Comparison of ENCODE assay signal across 8 cellular contexts in genomic region chr16:87463722-87464690, GRCh38. TPM values are rescaled to one million over a fixed set of nuclear protein-coding genes. Genes with fewer than 3 reads are reported as not detected.
DNase-seq lines count a peak whose midpoint lies in the region; ATAC-seq lines count a peak whose summit lies in the region.

No MANE protein-coding gene starts in this region.

- H3K27ac Mint-ChIP-seq in activated naive CD4-positive, alpha-beta T cell treated with anti-CD3 and anti-CD28 coated beads, Interleukin-2, amount 50 U/mL, for 24 hours = peak overlapping the region; percentile 94

- no peaks in the 10 kb centered on the region for H3K9me3 Mint-ChIP-seq in activated naive CD4-positive, alpha-beta T cell treated with anti-CD3 and anti-CD28 coated beads, Interleukin-2, amount 50 U/mL, for 24 hours

- H3K36me3 Mint-ChIP-seq in activated naive CD4-positive, alpha-beta T cell treated with anti-CD3 and anti-CD28 coated beads, Interleukin-2, amount 50 U/mL, for 24 hours = no peaks in the 10 kb centered on the region

- H3K27me3 Mint-ChIP-seq in activated naive CD4-positive, alpha-beta T cell treated with anti-CD3 and anti-CD28 coated beads, Interleukin-2, amount 50 U/mL, for 24 hours = no peaks in the 10 kb centered on the region

- peak; percentile 53 for ATAC-seq in left ventricle myocardium superior
- no peak for ATAC-seq in GM21786 (IDR thresholded peaks at IDR 0.05; ENCODE audit: unreplicated experiment)

- DNase-seq in EH (ENCODE audit: low read depth) (peak; percentile 85), NAMALWA (ENCODE audit: low spot score) (peak; percentile 42), left ventricle myocardium superior (no peak), amniotic stem cell (lab: John Stamatoyannopoulos, UW) (no peak), NCI-H146 treated with DMSO at 0.1 percent for 48 hours (lab: John Stamatoyannopoulos, UW; ENCODE audit: unreplicated experiment) (no peak)
- DNase-seq in stimulated activated CD4-positive, alpha-beta T cell treated with anti-CD3 and anti-CD28 coated beads, Interleukin-12 subunit alpha, Interleukin-12 subunit beta, amount 100 ng/mL, for 4 hours = peak; percentile 30

- intact Hi-C loops in left ventricle myocardium superior (cut with micrococcal nuclease) = no loop called here

- peaks cover 52% of the 10 kb centered on the region for H3K4me1 Mint-ChIP-seq in activated naive CD4-positive, alpha-beta T cell treated with anti-CD3 and anti-CD28 coated beads, Interleukin-2, amount 50 U/mL, for 24 hours

- peak overlapping the region; percentile 77 for H3K4me3 Mint-ChIP-seq in activated naive CD4-positive, alpha-beta T cell treated with anti-CD3 and anti-CD28 coated beads, Interleukin-2, amount 50 U/mL, for 24 hours

RNA-seq across cellular contexts. Expression of gene ZCCHC14, which starts 28.8 kb away (rescaled TPM):
- 16.7 TPM for total RNA-seq in left ventricle myocardium superior

Comparison
In these comparisons a context has a peak if more than half of its experiments do, and no peak if none do; other contexts are left out.
1. DNase-seq: peak in EH (single experiment), NAMALWA (single experiment) and stimulated activated CD4-positive, alpha-beta T cell treated with anti-CD3 and anti-CD28 coated beads, Interleukin-12 subunit alpha, Interleukin-12 subunit beta, amount 100 ng/mL, for 4 hours (single experiment); none in left ventricle myocardium superior (single experiment), amniotic stem cell (single experiment) and NCI-H146 treated with DMSO at 0.1 percent for 48 hours (single experiment).